Comparison of ENCODE assay signal across 8 cellular contexts in genomic region chr17:75515229-75515522, GRCh38. TPM values are rescaled to one million over a fixed set of nuclear protein-coding genes. Genes with fewer than 3 reads are reported as not detected.
A peak's percentile ranks its signal among the peaks of the same experiment; 100 is the strongest.
DNase-seq lines count a peak whose midpoint lies in the region; ATAC-seq and TF ChIP-seq lines count a peak whose summit lies in the region.

No MANE protein-coding gene starts in this region.

- H3K27me3 Mint-ChIP-seq in naive thymus-derived CD8-positive, alpha-beta T cell = no peaks in the 10 kb centered on the region

- POLR2A ChIA-PET in naive thymus-derived CD8-positive, alpha-beta T cell (lab: Charles Lee) = interaction anchor here (1.0 kb wide), 1 partner anchor 59 kb away, joined by 3 read pairs; the partner anchor contains the start of gene TMEM94

- H3K9me3 Mint-ChIP-seq in naive thymus-derived CD8-positive, alpha-beta T cell = no peaks in the 10 kb centered on the region

- H3K36me3 ChIP-seq in SJSA1 = peaks cover 75% of the 10 kb centered on the region

- TF ChIP-seq CTCF in foreskin fibroblast (IDR thresholded peaks at IDR 0.05; ENCODE audit: low read depth, low read length) = no peak

- H3K27ac ChIP-seq in SJSA1 (peak overlapping the region; percentile 74), skin epidermis (peak overlapping the region; percentile 42 to 93 (median 86))

- peaks cover 13 to 30% (median 26%) of the 10 kb centered on the region in 4 donors for H3K4me1 Mint-ChIP-seq in naive thymus-derived CD8-positive, alpha-beta T cell

- H3K27me3 ChIP-seq in SJSA1 (replicated peaks) = no peaks in the 10 kb centered on the region

- DNase-seq in SJSA1 (ENCODE audit: low read depth in 1 of 2, low spot score in 2 of 2) = no peak
- no peak for DNase-seq in foreskin fibroblast
- DNase-seq in NCI-H2081 (lab: John Stamatoyannopoulos, UW) = no peak
- DNase-seq in naive thymus-derived CD8-positive, alpha-beta T cell = no peak
- no peak for DNase-seq in NCI-H1417 (lab: John Stamatoyannopoulos, UW)

- H3K9me3 ChIP-seq in SJSA1 (replicated peaks) = peaks cover 2% of the 10 kb centered on the region; the same call in 1 of the 2 replicates

- H3K4me3 Mint-ChIP-seq in naive thymus-derived CD8-positive, alpha-beta T cell = peak overlapping the region in 4 of 10 donors; percentile 52 to 77 (median 73)

- ATAC-seq in GM21619 (IDR thresholded peaks at IDR 0.05; ENCODE audit: unreplicated experiment) = peak; percentile 1
- ATAC-seq in GM21786 (IDR thresholded peaks at IDR 0.05; ENCODE audit: unreplicated experiment) = no peak
- ATAC-seq in naive thymus-derived CD8-positive, alpha-beta T cell = no peak

- H3K36me3 Mint-ChIP-seq in naive thymus-derived CD8-positive, alpha-beta T cell = peaks cover 0 to 18% (median 8%) of the 10 kb centered on the region in 3 donors

- no peak overlapping the region for H3K27ac Mint-ChIP-seq in naive thymus-derived CD8-positive, alpha-beta T cell

- H3K4me3 ChIP-seq in SJSA1 (peak overlapping the region; percentile 97), foreskin fibroblast (ENCODE audit: low read depth in 1 of 2, low read length in 2 of 2) (peak overlapping the region; percentile 78 to 85), skin epidermis (peak overlapping the region; percentile 73 to 96 (median 93))

- H3K4me1 ChIP-seq in SJSA1 (replicated peaks) = peaks cover 47% of the 10 kb centered on the region

RNA-seq across cellular contexts. Expression of gene CASKIN2, which starts 0.2 kb away (rescaled TPM):
- 14.2 and 19.7 TPM in 2 replicates for total RNA-seq in SJSA1 (2014; rRNA removed; shearing (Covaris generic))
- under 1 TPM; 0.65 to 0.80 TPM for total RNA-seq in naive thymus-derived CD8-positive, alpha-beta T cell
- under 1 TPM; 0.05 to 0.62 (median 0.61) TPM for polyA plus RNA-seq in naive thymus-derived CD8-positive, alpha-beta T cell

RNA-seq across cellular contexts. Expression of gene TSEN54, which starts 1.2 kb away (rescaled TPM):
- 54.0 and 78.4 TPM in 2 replicates for total RNA-seq in SJSA1 (2014; rRNA removed; shearing (Covaris generic))
- 10 to 100 TPM; 53.1 to 54.4 TPM for total RNA-seq in naive thymus-derived CD8-positive, alpha-beta T cell
- polyA plus RNA-seq in naive thymus-derived CD8-positive, alpha-beta T cell = 100 to 1,000 TPM in 2 of 3 donors, 10 to 100 TPM in 1; 98.2 to 121 (median 103) TPM

RNA-seq across cellular contexts. Expression of gene LLGL2, which starts 10.3 kb away (rescaled TPM):
- 5.8 and 6.6 TPM in 2 replicates for total RNA-seq in SJSA1 (2014; rRNA removed; shearing (Covaris generic))
- total RNA-seq in naive thymus-derived CD8-positive, alpha-beta T cell = 10 to 100 TPM; 30.3 to 30.6 TPM
- 10 to 100 TPM; 13.4 to 21.8 (median 15.0) TPM for polyA plus RNA-seq in naive thymus-derived CD8-positive, alpha-beta T cell

RNA-seq across cellular contexts. Expression of gene TMEM94, which starts 58.7 kb away (rescaled TPM):
- total RNA-seq in SJSA1 (2014; rRNA removed; shearing (Covaris generic)) = 62.9 and 109 TPM in 2 replicates
- 100 to 1,000 TPM; 102 to 108 TPM for total RNA-seq in naive thymus-derived CD8-positive, alpha-beta T cell
- 10 to 100 TPM in 2 of 3 donors, 1 to 10 TPM in 1; 8.4 to 23.5 (median 11.5) TPM for polyA plus RNA-seq in naive thymus-derived CD8-positive, alpha-beta T cell
